ENCODE assay signal across 8 cellular contexts in genomic region chr22:37896181-37896592, GRCh38. TPM values are rescaled to one million over a fixed set of nuclear protein-coding genes. Genes with fewer than 3 reads are reported as not detected.
DNase-seq lines count a peak whose midpoint lies in the region; ATAC-seq and TF ChIP-seq lines count a peak whose summit lies in the region.

No MANE protein-coding gene starts in this region.

- CTCF ChIA-PET in CD4-positive, alpha-beta T cell (lab: Charles Lee): interaction anchor here (1.3 to 2.4 kb wide), 2 partner anchors 10 to 11 kb away, joined by 3 to 12 read pairs; partner anchors contain the start of gene MICALL1
- CTCF ChIA-PET in mammary epithelial cell (lab: Charles Lee; ENCODE audit: low non-redundant PET): interaction anchor here (0.6 kb wide), 1 partner anchor 9 kb away, joined by 3 read pairs; no protein-coding TSS in a partner anchor

- peaks cover 7% of the 10 kb centered on the region for H3K79me2 ChIP-seq in mammary epithelial cell (ENCODE audit: insufficient read depth, low read length)

- peak overlapping the region; percentile 73 for H3K9ac ChIP-seq in mammary epithelial cell (ENCODE audit: insufficient read depth, low read length)

- intact Hi-C loops in CD4-positive, alpha-beta T cell (cut with DNase I, micrococcal nuclease): loop anchor here in 1 of 2 experiments (2.0 kb wide), 1 partner anchor 39 kb away; no protein-coding TSS in a partner anchor
- intact Hi-C loops in mammary epithelial cell (cut with micrococcal nuclease): loop anchor here (1.0 kb wide), 1 partner anchor 9 kb away; no protein-coding TSS in a partner anchor

- peaks cover 33% of the 10 kb centered on the region for H3K4me1 Mint-ChIP-seq in CD4-positive, alpha-beta T cell (ENCODE audit: low read depth)
- H3K4me1 Mint-ChIP-seq in naive thymus-derived CD8-positive, alpha-beta T cell: peaks cover 11 to 32% (median 15%) of the 10 kb centered on the region in 4 donors

- H3K27me3 Mint-ChIP-seq in CD4-positive, alpha-beta T cell: no peaks in the 10 kb centered on the region
- no peaks in the 10 kb centered on the region for H3K27me3 Mint-ChIP-seq in naive thymus-derived CD8-positive, alpha-beta T cell

- 0% methylated on average over 5 of the region's 5 CpGs for WGBS in mammary epithelial cell (ENCODE audit: low coverage, missing lambda C conversion rate)

- no TSS peak for BruUV-seq in mammary epithelial cell (replicated peaks; lab: Mats Ljungman, UMichigan)

- peaks cover 7% of the 10 kb centered on the region for H3K36me3 Mint-ChIP-seq in CD4-positive, alpha-beta T cell (ENCODE audit: low read depth)
- peaks cover 0 to 7% (median 0%) of the 10 kb centered on the region in 3 donors for H3K36me3 Mint-ChIP-seq in naive thymus-derived CD8-positive, alpha-beta T cell

- no peaks in the 10 kb centered on the region for H3K27me3 ChIP-seq in CD4-positive, alpha-beta T cell (ENCODE audit: control insufficient read depth, insufficient read depth, low read length)
- no peaks in the 10 kb centered on the region for H3K27me3 ChIP-seq in mammary epithelial cell (ENCODE audit: insufficient read depth, low read length)

- ATAC-seq in CD4-positive, alpha-beta T cell (ENCODE audit: poor library complexity): peak; percentile 97
- ATAC-seq in naive thymus-derived CD8-positive, alpha-beta T cell: peak; percentile 97 to 98
- no peak for ATAC-seq in GM18858 (IDR thresholded peaks at IDR 0.05; ENCODE audit: unreplicated experiment)

- in situ Hi-C loops in mammary epithelial cell (cut with MboI; ENCODE audit: low sequenced_read_pairs in 2 of 2): no loop called here

- H3K9me3 ChIP-seq in CD4-positive, alpha-beta T cell (ENCODE audit: control insufficient read depth, low read length): no peaks in the 10 kb centered on the region
- no peaks in the 10 kb centered on the region for H3K9me3 ChIP-seq in mammary epithelial cell (replicated peaks; ENCODE audit: insufficient read depth, low read length)

- H3K27ac Mint-ChIP-seq in CD4-positive, alpha-beta T cell: peak overlapping the region; percentile 94
- peak overlapping the region; percentile 96 to 97 (median 96) for H3K27ac Mint-ChIP-seq in naive thymus-derived CD8-positive, alpha-beta T cell

- no peak overlapping the region for H2AFZ ChIP-seq in mammary epithelial cell (ENCODE audit: low read depth, low read length)

- TF ChIP-seq CTCF in CD4-positive, alpha-beta T cell (IDR thresholded peaks at IDR 0.05): no peak
- TF ChIP-seq CTCF in GM20000 (IDR thresholded peaks at IDR 0.05; ENCODE audit: extremely low read depth, missing control alignments): no peak
- TF ChIP-seq CTCF in mammary epithelial cell (conservative IDR thresholded peaks at IDR 0.05 in 1 of 2, IDR thresholded peaks at IDR 0.05 in 1 of 2; ENCODE audit: extremely low read depth in 1 of 2, insufficient read depth in 1 of 2, low read depth in 1 of 2, low read length in 2 of 2): no peak

- H3K36me3 ChIP-seq in mammary epithelial cell (ENCODE audit: insufficient read depth, low read length): peaks cover 3% of the 10 kb centered on the region

- no peaks in the 10 kb centered on the region for H4K20me1 ChIP-seq in mammary epithelial cell (ENCODE audit: insufficient read depth, low read length)

- dilution Hi-C loops in mammary epithelial cell (cut with HindIII; ENCODE audit: low sequenced_read_pairs): no loop called here

- H3K4me1 ChIP-seq in mammary epithelial cell (ENCODE audit: insufficient read depth, low read length): peaks cover 73% of the 10 kb centered on the region

- no peaks in the 10 kb centered on the region for H3K9me3 Mint-ChIP-seq in CD4-positive, alpha-beta T cell
- H3K9me3 Mint-ChIP-seq in naive thymus-derived CD8-positive, alpha-beta T cell: no peaks in the 10 kb centered on the region

- H3K4me3 ChIP-seq in mammary epithelial cell (replicated peaks in 1 of 3; ENCODE audit: insufficient read depth in 1 of 3, low read depth in 2 of 3, low read length in 3 of 3): no peak overlapping the region

- peak; percentile 11 to 53 (median 37) for DNase-seq in CD4-positive, alpha-beta T cell
- peak; percentile 80 for DNase-seq in GM20000 (ENCODE audit: low spot score)
- DNase-seq in NOMO-1 treated with dmso at 0.1 percent for 144 hours (lab: John Stamatoyannopoulos, UW; ENCODE audit: unreplicated experiment): peak; percentile 46
- DNase-seq in mammary epithelial cell: peak; percentile 95
- peak in 9 of 10 donors; percentile 11 to 72 (median 41) for DNase-seq in naive thymus-derived CD8-positive, alpha-beta T cell
- no peak for DNase-seq in NCI-H345 treated with DMSO at 0.1 percent for 48 hours (lab: John Stamatoyannopoulos, UW; ENCODE audit: unreplicated experiment)
- DNase-seq in NCI-H526 treated with DMSO at 0.1 percent for 48 hours (lab: John Stamatoyannopoulos, UW): no peak

- H3K4me3 Mint-ChIP-seq in CD4-positive, alpha-beta T cell: peak overlapping the region; percentile 75
- H3K4me3 Mint-ChIP-seq in naive thymus-derived CD8-positive, alpha-beta T cell: peak overlapping the region; percentile 47 to 76 (median 69)

- H3K27ac ChIP-seq in CD4-positive, alpha-beta T cell (ENCODE audit: low read depth, low read length): peak overlapping the region; percentile 47
- peak overlapping the region; percentile 96 for H3K27ac ChIP-seq in mammary epithelial cell (ENCODE audit: insufficient read depth, low read depth, low read length)

- POLR2A ChIA-PET in CD4-positive, alpha-beta T cell (lab: Charles Lee): interaction anchor here (0.6 to 2.8 kb wide), 5 partner anchors 9 to 655 kb away, joined by 3 to 37 read pairs (median 3); partner anchors contain the start of genes ANKRD54, MICALL1 and POLR2F
- POLR2A ChIA-PET in naive thymus-derived CD8-positive, alpha-beta T cell (lab: Charles Lee): interaction anchor here (0.8 to 2.8 kb wide), 10 partner anchors 8 to 78 kb away, joined by 3 to 32 read pairs (median 4); partner anchors contain the start of genes ANKRD54 and MICALL1

- peak overlapping the region; percentile 34 for H3K4me2 ChIP-seq in mammary epithelial cell (ENCODE audit: insufficient read depth, low read depth, low read length)

RNA-seq across cellular contexts. Expression of gene MICALL1, which starts 9.9 kb away (rescaled TPM):
- total RNA-seq in CD4-positive, alpha-beta T cell: 10 to 100 TPM; 16.9 to 20.7 TPM
- 100 to 1,000 TPM; 247 to 249 TPM for total RNA-seq in mammary epithelial cell
- 129 TPM for polyA plus RNA-seq in mammary epithelial cell
- 299 TPM for polyA minus RNA-seq in mammary epithelial cell
- 10 to 100 TPM; 26.3 to 28.5 TPM for total RNA-seq in naive thymus-derived CD8-positive, alpha-beta T cell
- 1 to 10 TPM; 1.3 to 4.7 (median 1.5) TPM for polyA plus RNA-seq in naive thymus-derived CD8-positive, alpha-beta T cell

RNA-seq across cellular contexts. Expression of gene EIF3L, which starts 47.0 kb away (rescaled TPM):
- 100 to 1,000 TPM; 525 to 541 TPM for total RNA-seq in CD4-positive, alpha-beta T cell
- 100 to 1,000 TPM; 350 to 368 TPM for total RNA-seq in mammary epithelial cell
- polyA plus RNA-seq in mammary epithelial cell: 693 TPM
- polyA minus RNA-seq in mammary epithelial cell: 476 TPM
- 100 to 1,000 TPM; 509 to 544 TPM for total RNA-seq in naive thymus-derived CD8-positive, alpha-beta T cell
- 100 to 1,000 TPM; 310 to 395 (median 322) TPM for polyA plus RNA-seq in naive thymus-derived CD8-positive, alpha-beta T cell

RNA-seq across cellular contexts. Expression of gene ANKRD54, which starts 52.1 kb away (rescaled TPM):
- total RNA-seq in CD4-positive, alpha-beta T cell: 10 to 100 TPM; 18.3 to 20.6 TPM
- total RNA-seq in mammary epithelial cell: 10 to 100 TPM; 20.3 to 20.5 TPM
- 22.3 TPM for polyA plus RNA-seq in mammary epithelial cell
- 21.3 TPM for polyA minus RNA-seq in mammary epithelial cell
- total RNA-seq in naive thymus-derived CD8-positive, alpha-beta T cell: 10 to 100 TPM; 19.8 to 21.2 TPM
- polyA plus RNA-seq in naive thymus-derived CD8-positive, alpha-beta T cell: 10 to 100 TPM in 2 of 3 donors, 1 to 10 TPM in 1; 8.2 to 16.1 (median 13.9) TPM

RNA-seq across cellular contexts. Expression of gene C22orf23, which starts 57.2 kb away (rescaled TPM):
- not detected for total RNA-seq in CD4-positive, alpha-beta T cell
- total RNA-seq in mammary epithelial cell: not detected
- polyA plus RNA-seq in mammary epithelial cell: 0.06 TPM
- not detected for polyA minus RNA-seq in mammary epithelial cell
- not detected for total RNA-seq in naive thymus-derived CD8-positive, alpha-beta T cell
- not detected for polyA plus RNA-seq in naive thymus-derived CD8-positive, alpha-beta T cell

RNA-seq across cellular contexts. Expression of gene POLR2F, which starts 57.3 kb away (rescaled TPM):
- 10 to 100 TPM; 20.2 to 21.1 TPM for total RNA-seq in CD4-positive, alpha-beta T cell
- 10 to 100 TPM; 20.7 to 89.6 TPM for total RNA-seq in mammary epithelial cell
- 142 TPM for polyA plus RNA-seq in mammary epithelial cell
- 56.6 TPM for polyA minus RNA-seq in mammary epithelial cell
- 10 to 100 TPM; 38.0 to 40.7 TPM for total RNA-seq in naive thymus-derived CD8-positive, alpha-beta T cell
- polyA plus RNA-seq in naive thymus-derived CD8-positive, alpha-beta T cell: 100 to 1,000 TPM; 129 to 172 (median 145) TPM

Comparison
In these comparisons a context has a peak if more than half of its experiments do, and no peak if none do; other contexts are left out.
1. DNase-seq: peak in CD4-positive, alpha-beta T cell (10 of 10), GM20000 (single experiment), NOMO-1 treated with dmso at 0.1 percent for 144 hours (single experiment), mammary epithelial cell (single experiment) and naive thymus-derived CD8-positive, alpha-beta T cell (9 of 10); none in NCI-H345 treated with DMSO at 0.1 percent for 48 hours (single experiment) and NCI-H526 treated with DMSO at 0.1 percent for 48 hours (single experiment).
2. RNA of gene MICALL1, which starts 9.9 kb away (total RNA-seq): 247 to 249 TPM in mammary epithelial cell; 26.3 to 28.5 TPM in naive thymus-derived CD8-positive, alpha-beta T cell and 16.9 to 20.7 TPM in CD4-positive, alpha-beta T cell; every median in the first group is over 4 times any median in the second.